In genomic region chr11:65151500-65151899, GRCh38 we compare ENCODE assay signal across 17 cellular contexts. TPM values are rescaled to one million over a fixed set of nuclear protein-coding genes. Genes with fewer than 3 reads are reported as not detected.
DNase-seq lines count a peak whose midpoint lies in the region; ATAC-seq and TF ChIP-seq lines count a peak whose summit lies in the region.
"Had no signal": no experiment of that assay in that cellular context is flagged by ENCODE, and none has a peak within 500 bp of the region (broad histone marks: within the 10 kb centered on the region; RNA-seq: fewer than 3 reads in every experiment).

No MANE protein-coding gene starts in this region.

- H3K4me3 Mint-ChIP-seq in neural progenitor cell = no peak overlapping the region
- H3K4me3 Mint-ChIP-seq: activated naive CD4-positive, alpha-beta T cell treated with anti-CD3 and anti-CD28 coated beads, Interleukin-2, amount 50 U/mL, for 24 hours had no signal

- H3K9me2 ChIP-seq in DOHH2 (replicated peaks; ENCODE audit: control insufficient read depth, low read length) = no peaks in the 10 kb centered on the region
- H3K9me2 ChIP-seq: SK-N-SH had no signal

- peaks cover 7% of the 10 kb centered on the region for H3K9me3 Mint-ChIP-seq in neural progenitor cell
- H3K9me3 Mint-ChIP-seq: activated naive CD4-positive, alpha-beta T cell treated with anti-CD3 and anti-CD28 coated beads, Interleukin-2, amount 50 U/mL, for 24 hours had no signal

- BruUV-seq in Panc1 (replicated peaks; lab: Mats Ljungman, UMichigan) = no TSS peak

- no peaks in the 10 kb centered on the region for H3K36me3 Mint-ChIP-seq in neural progenitor cell

- peak overlapping the region in 1 of 3 donors; percentile 80 for H3K9ac ChIP-seq in skeletal muscle tissue (ENCODE audit: low read depth in 1 of 3, low read length in 3 of 3)
- H3K9ac ChIP-seq in neural progenitor cell = no peak overlapping the region

- H3K4me3 ChIP-seq in DOHH2 (ENCODE audit: low read length) = peak overlapping the region; percentile 3; the same call in 1 of the 2 replicates
- no peak overlapping the region for H3K4me3 ChIP-seq in Panc1 (ENCODE audit: low read depth in 2 of 2, low read length in 2 of 2)
- H3K4me3 ChIP-seq in esophagus squamous epithelium = no peak overlapping the region
- H3K4me3 ChIP-seq in skeletal muscle tissue (ENCODE audit: low read length in 3 of 3) = no peak overlapping the region
- no peak overlapping the region for H3K4me3 ChIP-seq in neural progenitor cell
- H3K4me3 ChIP-seq: suprapubic skin had no signal

- POLR2A ChIA-PET in Panc1 (lab: Charles Lee) = no interaction called here

- peaks cover 9% of the 10 kb centered on the region for H3K4me1 Mint-ChIP-seq in neural progenitor cell
- H3K4me1 Mint-ChIP-seq: activated naive CD4-positive, alpha-beta T cell treated with anti-CD3 and anti-CD28 coated beads, Interleukin-2, amount 50 U/mL, for 24 hours had no signal

- H3K9me3 ChIP-seq in DOHH2 (ENCODE audit: control insufficient read depth, insufficient read depth, low read length) (peaks cover 9% of the 10 kb centered on the region; the same call in 1 of the 2 replicates), Panc1 (ENCODE audit: control insufficient read depth, insufficient read depth, low read depth, low read length) (no peaks in the 10 kb centered on the region; the same call in 1 of the 2 replicates), esophagus squamous epithelium (peaks cover 0 to 11% (median 0%) of the 10 kb centered on the region in 3 donors), skeletal muscle tissue (ENCODE audit: control insufficient read depth in 3 of 3, low read length in 3 of 3) (no peaks in the 10 kb centered on the region), neural progenitor cell (ENCODE audit: low read depth) (no peaks in the 10 kb centered on the region)
- H3K9me3 ChIP-seq: SK-N-SH, suprapubic skin had no signal

- no peaks in the 10 kb centered on the region for H4K20me1 ChIP-seq in DOHH2 (ENCODE audit: control insufficient read depth, insufficient read depth, low read depth, low read length)
- no peaks in the 10 kb centered on the region for H4K20me1 ChIP-seq in neural progenitor cell (ENCODE audit: low read depth)

- H3K36me3 ChIP-seq in DOHH2 (ENCODE audit: control insufficient read depth, low read length) = no peaks in the 10 kb centered on the region
- H3K36me3 ChIP-seq in Panc1 (ENCODE audit: control insufficient read depth, insufficient read depth, low read length) = no peaks in the 10 kb centered on the region
- no peaks in the 10 kb centered on the region for H3K36me3 ChIP-seq in esophagus squamous epithelium
- H3K36me3 ChIP-seq in skeletal muscle tissue (ENCODE audit: control insufficient read depth in 3 of 3, insufficient read depth in 3 of 3, low read length in 3 of 3) = no peaks in the 10 kb centered on the region
- H3K36me3 ChIP-seq in neural progenitor cell = no peaks in the 10 kb centered on the region
- H3K36me3 ChIP-seq: suprapubic skin had no signal

- H3K27ac Mint-ChIP-seq in neural progenitor cell = no peak overlapping the region
- H3K27ac Mint-ChIP-seq: activated naive CD4-positive, alpha-beta T cell treated with anti-CD3 and anti-CD28 coated beads, Interleukin-2, amount 50 U/mL, for 24 hours had no signal

- H3K4me2 ChIP-seq in DOHH2 (ENCODE audit: low read length) = peak overlapping the region; percentile 60
- H3K4me2 ChIP-seq in neural progenitor cell = no peak overlapping the region

- H3K27ac ChIP-seq in DOHH2 (ENCODE audit: low read depth, low read length) = no peak overlapping the region
- peak overlapping the region; percentile 19 for H3K27ac ChIP-seq in Panc1 (ENCODE audit: low read length)
- H3K27ac ChIP-seq in esophagus squamous epithelium = peak overlapping the region; percentile 16 to 90 (median 87)
- peak overlapping the region; percentile 85 for H3K27ac ChIP-seq in skeletal muscle tissue (ENCODE audit: low read depth, low read length)
- H3K27ac ChIP-seq in neural progenitor cell = no peak overlapping the region
- H3K27ac ChIP-seq: suprapubic skin had no signal

- in situ Hi-C loops in Panc1 (cut with HindIII; ENCODE audit: low pct_unique_long_range_greater_than_20kb, low sequenced_read_pairs) = no loop called here

- WGBS in esophagus squamous epithelium, 2 donors = 56 to 59% methylated on average over 3 of the region's 3 CpGs

- no peak for TF ChIP-seq POLR2A in esophagus squamous epithelium (IDR thresholded peaks at IDR 0.05)

- DNase-seq in Panc1 (ENCODE audit: low read depth, low spot score) (no peak), esophagus squamous epithelium (lab: John Stamatoyannopoulos, UW) (no peak), neural progenitor cell (ENCODE audit: low spot score) (no peak), NCI-H226 (no peak)
- DNase-seq: activated T-cell treated with anti-CD3 and anti-CD28 coated beads for 4 hours; effector CD4-positive, alpha-beta T cell; retina; stimulated activated CD4-positive, alpha-beta T cell treated with anti-CD3 and anti-CD28 coated beads, Interleukin-1b, Interleukin-23, amount 100 ng/mL, for 48 hours had no signal

- ATAC-seq in Panc1 (no peak), HG03196 (IDR thresholded peaks at IDR 0.05; ENCODE audit: unreplicated experiment) (no peak), HG03097 (IDR thresholded peaks at IDR 0.05; ENCODE audit: low FRiP score, unreplicated experiment) (no peak)

- H3K27me3 Mint-ChIP-seq in neural progenitor cell (ENCODE audit: insufficient read depth, low read depth) = peaks cover 5% of the 10 kb centered on the region
- H3K27me3 Mint-ChIP-seq: activated naive CD4-positive, alpha-beta T cell treated with anti-CD3 and anti-CD28 coated beads, Interleukin-2, amount 50 U/mL, for 24 hours had no signal

- no peak overlapping the region for H2AFZ ChIP-seq in neural progenitor cell (replicated peaks)

- H3K79me2 ChIP-seq in DOHH2 (ENCODE audit: control insufficient read depth, low read length) = no peaks in the 10 kb centered on the region
- no peaks in the 10 kb centered on the region for H3K79me2 ChIP-seq in neural progenitor cell (ENCODE audit: low read depth)

- H3K27me3 ChIP-seq in DOHH2 (ENCODE audit: control insufficient read depth, low read length) (no peaks in the 10 kb centered on the region), Panc1 (ENCODE audit: control insufficient read depth, insufficient read depth, low read length) (no peaks in the 10 kb centered on the region), esophagus squamous epithelium (no peaks in the 10 kb centered on the region), skeletal muscle tissue (ENCODE audit: control insufficient read depth in 3 of 3, insufficient read depth in 3 of 3, low read length in 3 of 3) (no peaks in the 10 kb centered on the region), neural progenitor cell (no peaks in the 10 kb centered on the region)
- H3K27me3 ChIP-seq: suprapubic skin had no signal

- intact Hi-C loops in Panc1 (cut with micrococcal nuclease; ENCODE audit: unreplicated experiment) (no loop called here), esophagus squamous epithelium (cut with DNase I) (no loop called here)

- H3K4me1 ChIP-seq in DOHH2 (ENCODE audit: control insufficient read depth, low read length) (peaks cover 55% of the 10 kb centered on the region), Panc1 (ENCODE audit: control insufficient read depth, insufficient read depth, low read length) (peaks cover 13% of the 10 kb centered on the region), esophagus squamous epithelium (peaks cover 7 to 49% (median 16%) of the 10 kb centered on the region in 3 donors), skeletal muscle tissue (ENCODE audit: control insufficient read depth in 3 of 3, insufficient read depth in 3 of 3, low read length in 3 of 3) (peaks cover 12 to 19% (median 14%) of the 10 kb centered on the region in 3 donors), neural progenitor cell (no peaks in the 10 kb centered on the region)

- TF ChIP-seq CTCF in DOHH2 (IDR thresholded peaks at IDR 0.05; ENCODE audit: low read depth, low read length, poor library complexity, severe bottlenecking) (no peak), Panc1 (IDR thresholded peaks at IDR 0.05) (no peak), esophagus squamous epithelium (IDR thresholded peaks at IDR 0.05) (no peak), neural progenitor cell (IDR thresholded peaks at IDR 0.05) (no peak)

- H3F3A ChIP-seq in DOHH2 (ENCODE audit: control insufficient read depth, insufficient read depth) = peaks cover 28% of the 10 kb centered on the region
- H3F3A ChIP-seq in neural progenitor cell (ENCODE audit: low read depth) = no peaks in the 10 kb centered on the region

- CTCF ChIA-PET in Panc1 (lab: Charles Lee) = no interaction called here

RNA-seq across cellular contexts. Expression of gene SYVN1, which starts 17.2 kb away (rescaled TPM):
- total RNA-seq in Panc1 (2021; ENCODE audit: unreplicated experiment) = 64.3 TPM
- polyA plus RNA-seq in Panc1 (2012; ENCODE audit: insufficient read length) = 85.6 TPM
- 10 to 100 TPM; 20.4 to 39.3 (median 26.9) TPM for total RNA-seq in esophagus squamous epithelium
- 19.8 TPM for total RNA-seq in skeletal muscle tissue
- total RNA-seq in neural progenitor cell (ENCODE audit: low replicate concordance) = 7.2 and 12.0 TPM in 2 replicates

RNA-seq across cellular contexts. Expression of gene SPDYC, which starts 18.5 kb away (rescaled TPM):
- total RNA-seq in Panc1 (2021; ENCODE audit: unreplicated experiment) (not detected), esophagus squamous epithelium (not detected), skeletal muscle tissue (not detected), neural progenitor cell (ENCODE audit: low replicate concordance) (not detected in 2 replicates)
- not detected for polyA plus RNA-seq in Panc1 (2012; ENCODE audit: insufficient read length)
- total RNA-seq: lower leg skin, suprapubic skin had no signal
- polyA plus RNA-seq: neural cell, SK-N-SH had no signal

RNA-seq across cellular contexts. Expression of gene MRPL49, which starts 29.4 kb away (rescaled TPM):
- total RNA-seq in Panc1 (2021; ENCODE audit: unreplicated experiment) = 111 TPM
- 84.1 TPM for polyA plus RNA-seq in Panc1 (2012; ENCODE audit: insufficient read length)
- total RNA-seq in esophagus squamous epithelium = 10 to 100 TPM; 68.1 to 76.2 (median 72.0) TPM
- 21.4 TPM for total RNA-seq in skeletal muscle tissue
- 38.3 and 57.5 TPM in 2 replicates for total RNA-seq in neural progenitor cell (ENCODE audit: low replicate concordance)

RNA-seq across cellular contexts. Expression of gene FAU, which starts 29.6 kb away (rescaled TPM):
- total RNA-seq in Panc1 (2021; ENCODE audit: unreplicated experiment) = 1,001 TPM
- polyA plus RNA-seq in Panc1 (2012; ENCODE audit: insufficient read length) = 1,612 TPM
- total RNA-seq in esophagus squamous epithelium = 100 to 1,000 TPM; 436 to 777 (median 528) TPM
- 292 TPM for total RNA-seq in skeletal muscle tissue
- total RNA-seq in neural progenitor cell (ENCODE audit: low replicate concordance) = 227 and 288 TPM in 2 replicates

RNA-seq across cellular contexts. Expression of gene CAPN1, which starts 30.2 kb away (rescaled TPM):
- 256 TPM for total RNA-seq in Panc1 (2021; ENCODE audit: unreplicated experiment)
- 263 TPM for polyA plus RNA-seq in Panc1 (2012; ENCODE audit: insufficient read length)
- total RNA-seq in esophagus squamous epithelium = 100 to 1,000 TPM; 225 to 696 (median 354) TPM
- 75.2 TPM for total RNA-seq in skeletal muscle tissue
- 24.3 and 57.3 TPM in 2 replicates for total RNA-seq in neural progenitor cell (ENCODE audit: low replicate concordance)

Comparison
In these comparisons a context has a peak if more than half of its experiments do, and no peak if none do; other contexts are left out.
1. H3K27ac ChIP-seq: peak in Panc1 (single experiment), esophagus squamous epithelium (4 of 4) and skeletal muscle tissue (single experiment); none in DOHH2 (single experiment) and neural progenitor cell (single experiment).